In the genomic region with DNA sequence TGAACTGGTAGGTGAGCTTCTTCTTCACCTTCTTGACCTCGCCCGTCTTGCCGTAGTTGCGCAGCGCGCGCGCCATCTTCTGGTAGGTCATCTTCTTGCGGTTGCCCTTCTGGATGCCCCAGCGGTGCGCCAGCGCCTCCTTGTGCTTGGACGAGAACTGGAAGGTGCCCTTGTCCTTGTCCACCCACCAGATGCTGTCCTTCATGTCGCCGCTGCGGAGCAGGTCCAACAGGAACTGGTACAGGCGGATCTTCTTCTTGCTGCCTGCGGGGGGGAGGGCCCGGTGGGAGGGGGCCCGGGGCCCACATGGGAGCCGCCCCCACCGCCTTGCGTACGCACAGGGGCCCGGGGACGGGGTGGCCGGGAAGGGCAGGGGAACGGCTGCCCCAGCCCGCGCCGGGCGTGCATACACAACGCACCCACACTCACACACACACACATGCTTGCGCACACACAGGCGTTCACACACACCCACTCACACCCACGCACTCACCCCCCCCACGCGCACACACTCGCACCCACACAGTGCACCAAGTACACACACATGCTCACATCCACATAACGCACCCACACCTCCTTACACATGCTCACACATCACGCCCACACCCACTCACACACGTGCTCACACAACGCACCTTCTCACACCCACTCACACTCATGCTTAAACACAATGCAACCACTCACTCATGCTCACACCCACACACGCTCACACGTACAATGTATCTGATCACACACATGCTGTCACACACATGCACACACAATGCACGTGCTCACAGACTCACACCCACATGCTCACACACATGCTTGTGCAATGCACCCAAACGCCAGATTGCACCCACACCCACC, we compare ENCODE assay signal across 7 cellular contexts. TPM values are rescaled to one million over a fixed set of nuclear protein-coding genes. Genes with fewer than 3 reads are reported as not detected.
DNase-seq lines count a peak whose midpoint lies in the region; ATAC-seq and TF ChIP-seq lines count a peak whose summit lies in the region.

No MANE protein-coding gene starts in this region.

- no peak for ATAC-seq in GM21381 (IDR thresholded peaks at IDR 0.05; ENCODE audit: unreplicated experiment)

- POLR2A ChIA-PET in GM10248 (lab: Yijun Ruan, JAX), result no interaction called here

- DNase-seq in GM10248 (ENCODE audit: extremely low spot score), result no peak
- DNase-seq in NCI-H1105 (lab: John Stamatoyannopoulos, UW), result peak; percentile 95
- peak; percentile 96 for DNase-seq in SK-N-DZ (ENCODE audit: low spot score)
- peak; percentile 94 for DNase-seq in epithelial cell of esophagus (ENCODE audit: low read depth)
- DNase-seq in medulla oblongata (ENCODE audit: extremely low spot score), result peak; percentile 94
- DNase-seq in substantia nigra (lab: John Stamatoyannopoulos, UW), result peak; percentile 36 to 95 (median 83)

- H3K27ac ChIP-seq in substantia nigra (ENCODE audit: low read depth, low read length, poor library complexity, severe bottlenecking), result peak overlapping the region; percentile 36

- CTCF ChIA-PET in GM10248 (lab: Yijun Ruan, JAX), result no interaction called here

- peak overlapping the region; percentile 6 for H3K4me3 ChIP-seq in epithelial cell of esophagus (ENCODE audit: low read length)

- TF ChIP-seq CTCF in GM10248 (IDR thresholded peaks at IDR 0.05; ENCODE audit: control extremely low read depth, extremely low read depth, low read depth, missing control alignments) (peak; percentile 14), epithelial cell of esophagus (IDR thresholded peaks at IDR 0.05; ENCODE audit: insufficient read depth, low read depth, low read length, missing control alignments) (peak; percentile 98)

RNA-seq across cellular contexts. Expression of a gene that starts 3.0 kb away (rescaled TPM):
- not detected in 2 replicates for polyA plus RNA-seq in SK-N-DZ (2014; cell fraction: cytosol; rRNA removed)
- 0.40 and 0.79 TPM in 2 replicates for polyA plus RNA-seq in SK-N-DZ (2014; cell fraction: nucleus; rRNA removed)

RNA-seq across cellular contexts. Expression of a gene that starts 22.8 kb away (rescaled TPM):
- 0.29 and 0.31 TPM in 2 replicates for polyA plus RNA-seq in SK-N-DZ (2014; cell fraction: cytosol; rRNA removed)
- polyA plus RNA-seq in SK-N-DZ (2014; cell fraction: nucleus; rRNA removed), result not detected in 2 replicates

RNA-seq across cellular contexts. Expression of a gene that starts 52.9 kb away (rescaled TPM):
- 27.2 and 37.3 TPM in 2 replicates for polyA plus RNA-seq in SK-N-DZ (2014; cell fraction: cytosol; rRNA removed)
- 82.3 and 117 TPM in 2 replicates for polyA plus RNA-seq in SK-N-DZ (2014; cell fraction: nucleus; rRNA removed)
